In genomic region chr6:2245954-2246863, GRCh38 we compare ENCODE assay signal across 8 cellular contexts. TPM values are rescaled to one million over a fixed set of nuclear protein-coding genes. Genes with fewer than 3 reads are reported as not detected.
DNase-seq lines count a peak whose midpoint lies in the region; ATAC-seq, FAIRE-seq and TF ChIP-seq lines count a peak whose summit lies in the region.

No MANE protein-coding gene starts in this region.

- no peaks in the 10 kb centered on the region for H3K36me3 Mint-ChIP-seq in GM23338 (ENCODE audit: low read depth)
- H3K36me3 Mint-ChIP-seq in T-helper 17 cell (ENCODE audit: low read depth) = peaks cover 5% of the 10 kb centered on the region

- H3K27ac ChIP-seq in GM23338 (ENCODE audit: low read depth) (peak overlapping the region; percentile 86), keratinocyte (ENCODE audit: control insufficient read depth, insufficient read depth, low read length) (peak overlapping the region; percentile 92)

- H3K9ac ChIP-seq in keratinocyte (ENCODE audit: control insufficient read depth, extremely low read depth, insufficient read depth, low read length) = peak overlapping the region; percentile 94

- no peaks in the 10 kb centered on the region for H3K9me2 ChIP-seq in GM23338 (ENCODE audit: insufficient read depth)

- H4K20me1 ChIP-seq in GM23338 (replicated peaks; ENCODE audit: insufficient read depth) (peaks cover 4% of the 10 kb centered on the region; the same call in 1 of the 2 replicates), keratinocyte (ENCODE audit: control insufficient read depth, extremely low read depth, insufficient read depth, low read length) (no peaks in the 10 kb centered on the region)

- H2AFZ ChIP-seq in GM23338 (peak overlapping the region; percentile 99), keratinocyte (ENCODE audit: control insufficient read depth, low read length) (peak overlapping the region; percentile 92)

- H3K4me1 Mint-ChIP-seq in GM23338 (peaks cover 39% of the 10 kb centered on the region), T-helper 17 cell (peaks cover 37% of the 10 kb centered on the region)

- H3K4me2 ChIP-seq in GM23338 = peak overlapping the region; percentile 96
- H3K4me2 ChIP-seq in keratinocyte (ENCODE audit: control insufficient read depth, extremely low read depth, insufficient read depth, low read depth, low read length) = peak overlapping the region; percentile 100

- FAIRE-seq in bronchial epithelial cell (lab: Jason Lieb, UNC) (no peak), keratinocyte (lab: Jason Lieb, UNC) (no peak)

- no peaks in the 10 kb centered on the region for H3F3A ChIP-seq in GM23338 (replicated peaks; ENCODE audit: low read depth)

- H3K27ac Mint-ChIP-seq in GM23338 (peak overlapping the region; percentile 82), T-helper 17 cell (peak overlapping the region; percentile 94)

- no peaks in the 10 kb centered on the region for H3K9me3 ChIP-seq in T-helper 17 cell (ENCODE audit: control insufficient read depth, low read length, poor library complexity, severe bottlenecking)
- no peaks in the 10 kb centered on the region for H3K9me3 ChIP-seq in keratinocyte (ENCODE audit: control insufficient read depth, low read depth, low read length)

- H3K4me1 ChIP-seq in GM23338 (ENCODE audit: insufficient read depth) (peaks cover 39% of the 10 kb centered on the region), keratinocyte (ENCODE audit: control insufficient read depth, extremely low read depth, insufficient read depth, low read length) (peaks cover 11% of the 10 kb centered on the region)

- DNase-seq in Daoy (ENCODE audit: low read depth) = peak; percentile 85
- DNase-seq in GM23338 (ENCODE audit: low spot score) = peak; percentile 66
- DNase-seq in NB4 (ENCODE audit: low read depth) = peak; percentile 50
- DNase-seq in T-helper 17 cell = peak in 2 of 3 donors; percentile 26 to 34
- peak; percentile 85 for DNase-seq in bronchial epithelial cell (ENCODE audit: low read depth)
- DNase-seq in keratinocyte (ENCODE audit: low read depth, low spot score) = peak; percentile 54
- peak; percentile 62 for DNase-seq in stimulated activated CD4-positive, alpha-beta T cell treated with anti-CD3 and anti-CD28 coated beads, Interleukin-15, amount 100 ng/mL, for 24 hours
- no peak for DNase-seq in epidermal melanocyte (ENCODE audit: insufficient read length, low spot score)

- H3K9me1 ChIP-seq in keratinocyte (ENCODE audit: control insufficient read depth, extremely low read depth, insufficient read depth, low read length) = no peaks in the 10 kb centered on the region

- H3K4me3 ChIP-seq in GM23338 (peak overlapping the region; percentile 91), NB4 (ENCODE audit: low read depth, low read length) (peak overlapping the region; percentile 97), bronchial epithelial cell (ENCODE audit: low read depth, low read length) (peak overlapping the region; percentile 69), keratinocyte (ENCODE audit: control insufficient read depth in 2 of 3, extremely low read depth in 1 of 3, insufficient read depth in 2 of 3, low read depth in 1 of 3, low read length in 3 of 3) (peak overlapping the region; percentile 87 to 97 (median 89))

- H3K27me3 Mint-ChIP-seq in GM23338 (ENCODE audit: insufficient read depth, low read depth, poor library complexity) = peaks cover 4% of the 10 kb centered on the region
- no peaks in the 10 kb centered on the region for H3K27me3 Mint-ChIP-seq in T-helper 17 cell

- TF ChIP-seq CTCF in GM23338 (conservative IDR thresholded peaks at IDR 0.05; ENCODE audit: low read depth in 2 of 2) = no peak
- TF ChIP-seq CTCF in NB4 (IDR thresholded peaks at IDR 0.05; ENCODE audit: low read depth, low read length) = no peak
- TF ChIP-seq CTCF in bronchial epithelial cell (IDR thresholded peaks at IDR 0.05; ENCODE audit: insufficient read depth, low read length, severe bottlenecking) = no peak
- TF ChIP-seq CTCF in keratinocyte (optimal IDR thresholded peaks at IDR 0.05 in 1 of 3, IDR thresholded peaks at IDR 0.05 in 1 of 3, conservative IDR thresholded peaks at IDR 0.05 in 1 of 3; ENCODE audit: extremely low read depth in 1 of 3, insufficient read depth in 2 of 3, low read length in 3 of 3) = no peak

- ATAC-seq in GM23338 = peak; percentile 19
- no peak for ATAC-seq in T-helper 17 cell

- H3K27me3 ChIP-seq in GM23338 (ENCODE audit: insufficient read depth) (peaks cover 4% of the 10 kb centered on the region; the same call in 1 of the 2 replicates), bronchial epithelial cell (ENCODE audit: control insufficient read depth, insufficient read depth, low read length) (no peaks in the 10 kb centered on the region), keratinocyte (ENCODE audit: control insufficient read depth, extremely low read depth, insufficient read depth, low read length) (no peaks in the 10 kb centered on the region)

- H3K79me2 ChIP-seq in GM23338 (replicated peaks; ENCODE audit: insufficient read depth) = peaks cover 35% of the 10 kb centered on the region
- H3K79me2 ChIP-seq in keratinocyte (ENCODE audit: control insufficient read depth, insufficient read depth, low read length) = peaks cover 12% of the 10 kb centered on the region

- H3K4me3 Mint-ChIP-seq in GM23338 = peak overlapping the region; percentile 88
- H3K4me3 Mint-ChIP-seq in T-helper 17 cell = peak overlapping the region; percentile 89

- no peaks in the 10 kb centered on the region for H3K36me3 ChIP-seq in GM23338 (ENCODE audit: insufficient read depth)
- no peaks in the 10 kb centered on the region for H3K36me3 ChIP-seq in bronchial epithelial cell (ENCODE audit: control insufficient read depth, insufficient read depth, low read length)
- no peaks in the 10 kb centered on the region for H3K36me3 ChIP-seq in keratinocyte (ENCODE audit: control insufficient read depth in 2 of 2, extremely low read depth in 1 of 2, insufficient read depth in 2 of 2, low read length in 2 of 2)

- no peak for TF ChIP-seq POLR2A in NB4 (IDR thresholded peaks at IDR 0.05; ENCODE audit: extremely low read depth, insufficient read length)

- dilution Hi-C loops in keratinocyte (cut with MboI; ENCODE audit: extremely low pct_ligation_motif_present, low sequenced_read_pairs) = no loop called here

- H3K9me3 Mint-ChIP-seq in GM23338 = no peaks in the 10 kb centered on the region

TF ChIP-seq in GM23338, 12 proteins besides CTCF, POLR2A, EP300 and RAD21 (continues in another document):
- TF ChIP-seq REST (IDR thresholded peaks at IDR 0.05; ENCODE audit: unreplicated experiment) = no peak
- no peak for TF ChIP-seq ZNF114 (CRISPR knock-in tag; IDR thresholded peaks at IDR 0.05)
- no peak for TF ChIP-seq CREB1 (CRISPR knock-in tag; IDR thresholded peaks at IDR 0.05; ENCODE audit: low read depth)
- no peak for TF ChIP-seq JUNB (IDR thresholded peaks at IDR 0.05; ENCODE audit: unreplicated experiment)
- no peak for TF ChIP-seq ZNF331 (CRISPR knock-in tag; IDR thresholded peaks at IDR 0.05; ENCODE audit: low read depth)
- no peak for TF ChIP-seq ETS1 (IDR thresholded peaks at IDR 0.05)
- no peak for TF ChIP-seq POLR2AphosphoS5 (IDR thresholded peaks at IDR 0.05; ENCODE audit: low read depth)

RNA-seq across cellular contexts. Expression of gene GMDS, which starts 0.8 kb away (rescaled TPM):
- 10.0 and 18.8 TPM in 2 replicates for total RNA-seq in Daoy (2014; rRNA removed; shearing (Covaris generic))
- 30.1 and 35.7 TPM in 2 replicates for total RNA-seq in GM23338 (2014; rRNA removed; shearing (Covaris generic))
- polyA plus RNA-seq in GM23338 (2016; fragmentation: Nextera tagmentation; extraction: Ambion mirVana) (36.5 and 44.6 TPM in 2 replicates), keratinocyte (9.6 to 23.3 TPM (median 22.1 TPM) in 3 replicates)
- total RNA-seq in T-helper 17 cell (10 to 100 TPM; 18.2 to 20.5 TPM), bronchial epithelial cell (8.2 and 10.1 TPM in 2 replicates)
- polyA plus RNA-seq in keratinocyte (2011; ENCODE audit: low read depth) = 27.9 TPM
- polyA plus RNA-seq in keratinocyte (2011; cell fraction: cytosol; rRNA removed) = 21.3 and 23.2 TPM in 2 replicates
- 10.4 and 19.8 TPM in 2 replicates for polyA plus RNA-seq in keratinocyte (2011; cell fraction: nucleus; rRNA removed)
- 8.1 and 17.7 TPM in 2 replicates for polyA plus RNA-seq in keratinocyte (2012; ENCODE audit: low replicate concordance)
- 4.8 to 8.3 TPM (median 5.9 TPM) in 3 replicates for polyA minus RNA-seq in keratinocyte
- polyA minus RNA-seq in keratinocyte (2011; cell fraction: cytosol; rRNA and poly(A)+ RNA removed) = 6.3 TPM
- 9.2 and 26.7 TPM in 2 replicates for polyA minus RNA-seq in keratinocyte (2011; cell fraction: nucleus; rRNA and poly(A)+ RNA removed)
